ENCODE assay signal across 10 cellular contexts in the genomic region with DNA sequence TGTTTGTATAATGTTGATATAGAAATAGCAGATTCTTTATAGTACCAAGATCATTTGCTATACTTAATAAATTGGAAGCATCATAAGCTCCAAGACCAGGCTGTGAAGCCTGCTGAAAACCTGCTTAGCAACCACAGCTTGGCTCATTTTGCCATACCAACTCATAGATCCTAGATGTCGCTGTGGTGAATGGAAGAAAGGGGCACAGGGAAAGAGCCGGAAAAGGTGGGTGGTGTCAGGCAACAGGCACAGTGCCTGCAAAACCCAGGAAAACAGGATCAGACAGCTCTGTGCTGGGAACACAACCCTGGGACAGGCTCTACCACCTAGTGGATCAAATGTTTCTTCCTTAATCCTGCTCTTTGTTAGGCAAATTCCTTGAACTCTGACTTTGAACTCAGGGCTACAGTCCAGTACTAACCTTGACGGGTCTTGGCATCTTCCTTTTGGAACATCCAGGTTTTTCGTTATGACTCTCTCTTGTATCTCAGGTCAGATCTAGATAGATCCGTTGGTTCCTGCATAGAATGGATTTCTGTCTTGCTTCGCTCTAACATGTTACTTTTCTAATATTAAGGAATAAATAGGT. TPM values are rescaled to one million over a fixed set of nuclear protein-coding genes. Genes with fewer than 3 reads are reported as not detected.
DNase-seq lines count a peak whose midpoint lies in the region; ATAC-seq and TF ChIP-seq lines count a peak whose summit lies in the region.
"Had no signal": no experiment of that assay in that cellular context is flagged by ENCODE, and none has a peak within 500 bp of the region (broad histone marks: within the 10 kb centered on the region; RNA-seq: fewer than 3 reads in every experiment).

No MANE protein-coding gene starts in this region.

- H3K27ac ChIP-seq in heart right ventricle (no peak overlapping the region), prostate gland (peak overlapping the region; percentile 57 to 68)
- H3K27ac ChIP-seq: HL-60 had no signal

- TF ChIP-seq POLR2A in prostate gland (IDR thresholded peaks at IDR 0.05) = no peak

- no peak overlapping the region for H3K4me3 ChIP-seq in adipocyte (ENCODE audit: low read length)
- H3K4me3 ChIP-seq in heart right ventricle = no peak overlapping the region
- no peak overlapping the region for H3K4me3 ChIP-seq in prostate gland

- TF ChIP-seq CTCF in heart right ventricle (IDR thresholded peaks at IDR 0.05) (peak in 6 of 9 donors; percentile 18 to 52 (median 29)), prostate gland (IDR thresholded peaks at IDR 0.05) (peak in 3 of 4 experiments; percentile 38 to 62 (median 41))

- ATAC-seq in heart right ventricle (peak in 7 of 8 donors; percentile 29 to 61 (median 57)), GM21526 (IDR thresholded peaks at IDR 0.05; ENCODE audit: low FRiP score, unreplicated experiment) (no peak)
- ATAC-seq in activated naive CD4-positive, alpha-beta T cell treated with anti-CD3 and anti-CD28 coated beads, Interleukin-2, amount 50 U/mL, for 72 hours = no peak
- ATAC-seq: T-helper 17 cell had no signal

- DNase-seq in EH (ENCODE audit: low read depth) = peak; percentile 39
- DNase-seq in adipocyte (ENCODE audit: low read depth) = peak; percentile 31
- DNase-seq in heart right ventricle = peak in 1 of 2 donors; percentile 26
- DNase-seq in prostate gland (ENCODE audit: low spot score) = peak; percentile 88
- no peak for DNase-seq in activated naive CD4-positive, alpha-beta T cell treated with anti-CD3 and anti-CD28 coated beads, Interleukin-2, amount 50 U/mL, for 72 hours (ENCODE audit: low spot score in 2 of 2)
- no peak for DNase-seq in activated CD4-positive, alpha-beta T cell treated with anti-CD3 and anti-CD28 coated beads, Interleukin-2, amount 50 U/mL, for 48 hours
- DNase-seq in stimulated activated CD4-positive, alpha-beta T cell treated with anti-CD3 and anti-CD28 coated beads, Interleukin-12 subunit alpha, Interleukin-12 subunit beta, amount 100 ng/mL, for 4 hours = no peak
- DNase-seq: T-helper 17 cell had no signal

- H3K36me3 Mint-ChIP-seq in activated naive CD4-positive, alpha-beta T cell treated with anti-CD3 and anti-CD28 coated beads, Interleukin-2, amount 50 U/mL, for 72 hours = peaks cover 0 to 10% of the 10 kb centered on the region in 2 donors

- H3K4me1 ChIP-seq in adipocyte (ENCODE audit: control insufficient read depth, insufficient read depth, low read length) (peaks cover 9% of the 10 kb centered on the region), heart right ventricle (peaks cover 0 to 4% (median 0%) of the 10 kb centered on the region in 9 donors), prostate gland (replicated peaks) (peaks cover 4% of the 10 kb centered on the region)

- WGBS in heart right ventricle, 2 donors = 57 to 62% methylated on average over 6 of the region's 6 CpGs
- 28% methylated on average over 6 of the region's 6 CpGs for WGBS in prostate gland

- intact Hi-C loops in heart right ventricle (cut with DNase I) = loop anchor here in 4 of 10 donors (10.0 kb wide), 3 partner anchors 51 to 149 kb away; no protein-coding TSS in a partner anchor
- intact Hi-C loops in prostate gland (cut with DNase I) = loop anchor here (10.0 kb wide), 1 partner anchor 149 kb away; no protein-coding TSS in a partner anchor

- no peak overlapping the region for H3K27ac Mint-ChIP-seq in activated naive CD4-positive, alpha-beta T cell treated with anti-CD3 and anti-CD28 coated beads, Interleukin-2, amount 50 U/mL, for 72 hours
- H3K27ac Mint-ChIP-seq: T-helper 17 cell had no signal

- H3K9ac ChIP-seq in adipocyte (ENCODE audit: low read length) = no peak overlapping the region

- H3K27me3 ChIP-seq in adipocyte (replicated peaks; ENCODE audit: control insufficient read depth, insufficient read depth, low read length) (no peaks in the 10 kb centered on the region), heart right ventricle (no peaks in the 10 kb centered on the region), prostate gland (replicated peaks; ENCODE audit: insufficient read depth) (no peaks in the 10 kb centered on the region)

- no peaks in the 10 kb centered on the region for H3K9me3 ChIP-seq in adipocyte (ENCODE audit: control insufficient read depth, low read length)
- no peaks in the 10 kb centered on the region for H3K9me3 ChIP-seq in heart right ventricle
- H3K9me3 ChIP-seq in prostate gland = no peaks in the 10 kb centered on the region

- no peaks in the 10 kb centered on the region for H3K9me3 Mint-ChIP-seq in activated naive CD4-positive, alpha-beta T cell treated with anti-CD3 and anti-CD28 coated beads, Interleukin-2, amount 50 U/mL, for 72 hours

- peaks cover 23% of the 10 kb centered on the region for H3K36me3 ChIP-seq in adipocyte (ENCODE audit: control insufficient read depth, insufficient read depth, low read length, severe bottlenecking)
- peaks cover 0 to 31% (median 8%) of the 10 kb centered on the region in 9 donors for H3K36me3 ChIP-seq in heart right ventricle
- no peaks in the 10 kb centered on the region for H3K36me3 ChIP-seq in prostate gland

RNA-seq across cellular contexts. Expression of gene TWSG1, which starts 31.6 kb away (rescaled TPM):
- total RNA-seq in heart right ventricle (10 to 100 TPM in 7 of 10 donors, 1 to 10 TPM in 3; 7.4 to 15.0 (median 12.0) TPM), prostate gland (10 to 100 TPM; 32.2 to 46.0 TPM)
- polyA plus RNA-seq in heart right ventricle = 1 to 10 TPM; 6.6 to 9.3 TPM
- 1 to 10 TPM; 3.1 to 7.8 TPM for total RNA-seq in activated naive CD4-positive, alpha-beta T cell treated with anti-CD3 and anti-CD28 coated beads, Interleukin-2, amount 50 U/mL, for 72 hours

Comparison
In these comparisons a context has a peak if more than half of its experiments do, and no peak if none do; other contexts are left out.
1. DNase-seq: peak in EH (single experiment), adipocyte (single experiment) and prostate gland (single experiment); none in activated naive CD4-positive, alpha-beta T cell treated with anti-CD3 and anti-CD28 coated beads, Interleukin-2, amount 50 U/mL, for 72 hours (0 of 2), activated CD4-positive, alpha-beta T cell treated with anti-CD3 and anti-CD28 coated beads, Interleukin-2, amount 50 U/mL, for 48 hours (0 of 2) and stimulated activated CD4-positive, alpha-beta T cell treated with anti-CD3 and anti-CD28 coated beads, Interleukin-12 subunit alpha, Interleukin-12 subunit beta, amount 100 ng/mL, for 4 hours (single experiment).
2. ATAC-seq: peak in heart right ventricle (7 of 8); none in activated naive CD4-positive, alpha-beta T cell treated with anti-CD3 and anti-CD28 coated beads, Interleukin-2, amount 50 U/mL, for 72 hours (0 of 2) and GM21526 (single experiment).
3. H3K27ac ChIP-seq: peak in prostate gland (2 of 2); none in heart right ventricle (0 of 10).